In genomic region chr1:7809742-7810141, GRCh38 we compare ENCODE assay signal across 8 cellular contexts. TPM values are rescaled to one million over a fixed set of nuclear protein-coding genes. Genes with fewer than 3 reads are reported as not detected.
"Had no signal": no experiment of that assay in that cellular context is flagged by ENCODE, and none has a peak within 500 bp of the region (broad histone marks: within the 10 kb centered on the region; RNA-seq: fewer than 3 reads in every experiment).

No MANE protein-coding gene starts in this region.

- H3K27ac ChIP-seq: HL-60 had no signal

- H3K4me3 Mint-ChIP-seq: GM23338, H9, IgD-negative memory B cell had no signal

- H3K27ac Mint-ChIP-seq: GM23338, H9, IgD-negative memory B cell had no signal

- H3K4me2 ChIP-seq: GM23338 had no signal

- H3K4me1 Mint-ChIP-seq: GM23338, H9, IgD-negative memory B cell had no signal

- ATAC-seq: GM23338, HepG2 had no signal

- H2AFZ ChIP-seq: GM23338 had no signal

- DNase-seq: H9, KBM-7 had no signal

- H3K4me3 ChIP-seq: GM23338 had no signal

- H3K27me3 Mint-ChIP-seq: IgD-negative memory B cell had no signal

RNA-seq across cellular contexts. Expression of gene UTS2, which starts 43.1 kb away (rescaled TPM):
- total RNA-seq: GM23338, H1, H9, HepG2, HT1080 had no signal
- polyA plus RNA-seq: GM23338, H1, HepG2, IgD-negative memory B cell had no signal
